In the genomic region with DNA sequence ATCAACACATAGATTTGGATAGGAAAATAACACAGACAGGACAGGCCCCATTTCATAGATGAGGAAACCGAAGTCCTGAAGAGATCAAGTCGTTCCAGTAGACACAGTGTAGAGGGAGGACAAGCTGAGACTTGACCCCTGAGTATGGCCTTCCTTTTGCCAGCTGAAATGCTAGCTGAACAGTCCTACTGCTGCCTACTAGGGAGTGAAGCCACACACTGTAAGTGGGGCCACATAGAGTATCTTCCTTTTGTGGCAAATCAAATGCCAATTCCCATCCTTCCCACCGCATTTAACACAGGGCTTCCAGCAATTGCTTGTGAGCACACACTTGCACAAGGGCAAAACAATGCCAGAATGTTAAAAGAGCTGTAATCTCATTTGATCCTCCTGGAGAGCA, we compare ENCODE assay signal across 7 cellular contexts.
"Had no signal": no experiment of that assay in that cellular context is flagged by ENCODE, and none has a peak within 500 bp of the region (broad histone marks: within the 10 kb centered on the region; RNA-seq: fewer than 3 reads in every experiment).

No MANE protein-coding gene starts in this region.

- DNase-seq: GM23248, GOT3, H7, IMR-90 had no signal

- H3K9me3 ChIP-seq: HAP-1 had no signal

- H3K27ac ChIP-seq: GM23248 had no signal

- H3K4me1 ChIP-seq: HAP-1 had no signal

- FAIRE-seq: HTR-8/SVneo, K562 had no signal

- H3K9ac ChIP-seq: GM23248 had no signal

- H3K36me3 ChIP-seq: HAP-1 had no signal

- H2AFZ ChIP-seq: GM23248 had no signal

- H3K4me3 ChIP-seq: GM23248, HAP-1, K562 had no signal

- ATAC-seq: K562 had no signal
